8 cellular contexts compared by ENCODE assay signal in the genomic region with DNA sequence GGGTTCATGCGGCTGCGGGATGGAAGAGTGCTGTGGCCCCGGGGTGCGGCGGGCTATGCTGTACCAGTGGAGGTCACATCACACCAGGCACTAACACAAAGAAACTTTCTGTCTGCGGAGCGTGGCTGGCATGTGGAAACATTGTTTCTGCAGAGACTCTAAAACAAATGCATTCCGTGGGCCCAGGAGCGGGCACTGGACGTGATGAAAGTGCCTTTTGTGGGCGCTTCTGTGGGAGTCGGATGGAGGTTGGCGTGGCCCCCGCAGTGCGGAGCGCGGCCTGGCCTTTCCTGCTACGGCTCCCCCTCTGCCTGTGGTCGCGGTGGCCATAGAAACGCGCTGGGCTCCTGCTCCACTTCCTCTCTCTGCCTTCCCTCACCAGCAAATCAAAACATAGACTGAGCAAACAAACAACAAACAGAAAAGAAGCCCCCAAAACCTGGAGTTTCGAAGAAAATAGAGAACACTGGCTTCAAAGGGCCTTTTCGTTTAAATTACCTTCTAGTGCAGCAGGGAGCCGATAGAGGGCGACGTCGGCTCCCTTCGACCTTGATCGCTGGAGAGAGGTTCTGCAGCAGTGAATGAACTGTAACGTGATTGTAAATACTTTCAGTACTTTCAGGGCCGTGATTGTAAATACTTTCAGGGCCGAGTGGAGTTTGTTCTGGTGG. TPM values are rescaled to one million over a fixed set of nuclear protein-coding genes. Genes with fewer than 3 reads are reported as not detected.
A peak's percentile ranks its signal among the peaks of the same experiment; 100 is the strongest.
DNase-seq lines count a peak whose midpoint lies in the region; ATAC-seq, FAIRE-seq and TF ChIP-seq lines count a peak whose summit lies in the region.

No MANE protein-coding gene starts in this region.

- H3K4me3 Mint-ChIP-seq in naive thymus-derived CD8-positive, alpha-beta T cell, result peak overlapping the region; percentile 72 to 90 (median 82)

- 75 to 76% methylated on average over 33 of the region's 33 CpGs for WGBS in GM23248 (ENCODE audit: low coverage in 1 of 2, low lambda C conversion rate in 2 of 2, missing lambda C conversion rate in 2 of 2), 2 experiments
- 63% methylated on average over 33 of the region's 33 CpGs; no CpG with 5 or more reads in 1 of the 2 experiments for WGBS in H1 (ENCODE audit: extremely low coverage in 1 of 2, insufficient coverage in 1 of 2, insufficient read length in 1 of 2, insufficient replicate concordance in 2 of 2, low coverage in 1 of 2, low lambda C conversion rate in 2 of 2, missing lambda C conversion rate in 1 of 2), 2 experiments
- 49% methylated on average over 33 of the region's 33 CpGs for WGBS in thymus

- POLR2A ChIA-PET in H1 (lab: Charles Lee; ENCODE audit: partially characterized antibody), result no interaction called here
- POLR2A ChIA-PET in naive thymus-derived CD8-positive, alpha-beta T cell (lab: Charles Lee), result interaction anchor here (0.6 kb wide), 1 partner anchor 197 kb away, joined by 3 read pairs; no protein-coding TSS in a partner anchor

- H3K4me1 ChIP-seq in GM23248 (ENCODE audit: insufficient read depth), result no peaks in the 10 kb centered on the region
- H3K4me1 ChIP-seq in H1 (replicated peaks in 1 of 4; ENCODE audit: control insufficient read depth in 3 of 4, insufficient read depth in 4 of 4, low read length in 3 of 4), result peaks cover 4 to 16% (median 14%) of the 10 kb centered on the region in 4 experiments
- H3K4me1 ChIP-seq in thymus (ENCODE audit: control insufficient read depth, insufficient read depth, low read length), result no peaks in the 10 kb centered on the region

- 0 out of 2 replicates have a peak overlapping the region, but pooled peaks have one; percentile 12 for H2BK5ac ChIP-seq in H1 (ENCODE audit: low read depth, low read length)

- H3K18ac ChIP-seq in H1 (ENCODE audit: extremely low read depth, low read length), result peak overlapping the region; percentile 28; the same call in 1 of the 2 replicates

- H2BK12ac ChIP-seq in H1 (ENCODE audit: low read depth, low read length), result no peak overlapping the region

- peak overlapping the region; percentile 19; the same call in 1 of the 2 replicates for H2AFZ ChIP-seq in GM23248
- H2AFZ ChIP-seq in H1 (ENCODE audit: low read length), result no peak overlapping the region

- no peak overlapping the region for H4K8ac ChIP-seq in H1 (ENCODE audit: extremely low read depth, insufficient read depth, low read length)

- H3K9ac ChIP-seq in GM23248 (no peak overlapping the region), H1 (replicated peaks in 1 of 4; ENCODE audit: extremely low read depth in 1 of 4, low read depth in 3 of 4, low read length in 3 of 4) (no peak overlapping the region; a peak in 1 of 7 replicates)

- peak; percentile 53 to 72 for TF ChIP-seq RAD21 in H1 (IDR thresholded peaks at IDR 0.05 in 1 of 2, conservative IDR thresholded peaks at IDR 0.05 in 1 of 2; ENCODE audit: low read depth in 2 of 2, low read length in 2 of 2)

- H3K27ac Mint-ChIP-seq in naive thymus-derived CD8-positive, alpha-beta T cell, result peak overlapping the region; percentile 54 to 88 (median 84)

- no peaks in the 10 kb centered on the region for H3K9me3 Mint-ChIP-seq in naive thymus-derived CD8-positive, alpha-beta T cell

- peak; percentile 86 to 92 for ATAC-seq in naive thymus-derived CD8-positive, alpha-beta T cell

- no peaks in the 10 kb centered on the region for H3K27me3 Mint-ChIP-seq in naive thymus-derived CD8-positive, alpha-beta T cell

- TF ChIP-seq POLR2A in H1 (IDR thresholded peaks at IDR 0.05; ENCODE audit: control extremely low read depth in 1 of 2, low read depth in 2 of 2, low read length in 2 of 2), result no peak

- no peak overlapping the region for H2BK120ac ChIP-seq in H1 (replicated peaks; ENCODE audit: low read depth, low read length)

- H4K20me1 ChIP-seq in GM23248 (ENCODE audit: insufficient read depth), result no peaks in the 10 kb centered on the region
- no peaks in the 10 kb centered on the region for H4K20me1 ChIP-seq in H1 (replicated peaks in 1 of 2; ENCODE audit: control insufficient read depth in 1 of 2, insufficient read depth in 2 of 2, low read length in 2 of 2)

- peak; percentile 88 for FAIRE-seq in H1 (lab: Jason Lieb, UNC)

- no peaks in the 10 kb centered on the region for H3K23me2 ChIP-seq in H1 (ENCODE audit: low read depth, low read length)

- CTCF ChIA-PET in H1 (lab: Charles Lee; ENCODE audit: partially characterized antibody), result interaction anchor here (0.8 to 4.0 kb wide), 23 partner anchors 8 to 426 kb away, joined by 3 to 22 read pairs (median 4); no protein-coding TSS in a partner anchor

- H3K9me2 ChIP-seq in GM23248 (ENCODE audit: insufficient read depth), result no peaks in the 10 kb centered on the region

- H3K9me3 ChIP-seq in GM23248 (ENCODE audit: low read depth), result no peaks in the 10 kb centered on the region
- H3K9me3 ChIP-seq in H1 (ENCODE audit: insufficient read depth in 2 of 2, low read depth in 1 of 2, low read length in 1 of 2), result no peaks in the 10 kb centered on the region
- no peaks in the 10 kb centered on the region for H3K9me3 ChIP-seq in thymus (ENCODE audit: control insufficient read depth)

- H4K91ac ChIP-seq in H1 (replicated peaks; ENCODE audit: insufficient read length, low read length), result no peak overlapping the region

- H3K4me1 Mint-ChIP-seq in naive thymus-derived CD8-positive, alpha-beta T cell, result peaks cover 17 to 28% (median 21%) of the 10 kb centered on the region in 4 donors

- DNase-seq in GM23248 (peak; percentile 26), LNCaP clone FGC (ENCODE audit: low read depth) (peak; percentile 1), H1 (ENCODE audit: low read depth in 1 of 2, low spot score in 2 of 2) (peak; percentile 17 to 65), NCI-H446 treated with DMSO at 0.1 percent for 48 hours (lab: John Stamatoyannopoulos, UW) (no peak)
- DNase-seq in activated CD4-positive, alpha-beta T cell treated with anti-CD3 and anti-CD28 coated beads, Interleukin-2, amount 50 U/mL, for 24 hours (ENCODE audit: low read depth in 1 of 2, low spot score in 1 of 2), result peak; percentile 8 to 13
- DNase-seq in naive thymus-derived CD8-positive, alpha-beta T cell, result peak; percentile 18 to 70 (median 46)

- no peak overlapping the region for H3K4ac ChIP-seq in H1 (replicated peaks; ENCODE audit: insufficient read length, low read depth, low read length)

- H3K14ac ChIP-seq in H1 (ENCODE audit: insufficient read length), result no peak overlapping the region

- no peak overlapping the region for H3K27ac ChIP-seq in GM23248
- H3K27ac ChIP-seq in H1 (ENCODE audit: low read depth, low read length), result no peak overlapping the region
- no peak overlapping the region for H3K27ac ChIP-seq in thymus (ENCODE audit: low read depth)

- no peak overlapping the region for H2BK15ac ChIP-seq in H1 (ENCODE audit: low read length)

- no peak overlapping the region for H2BK20ac ChIP-seq in H1 (ENCODE audit: low read length)

- H4K5ac ChIP-seq in H1 (ENCODE audit: insufficient read length, low read depth, low read length), result no peak overlapping the region

- no peak for TF ChIP-seq EP300 in H1 (IDR thresholded peaks at IDR 0.05; ENCODE audit: borderline replicate concordance in 1 of 2, low read depth in 2 of 2, low read length in 2 of 2)

- H3F3A ChIP-seq in GM23248 (ENCODE audit: insufficient read depth), result no peaks in the 10 kb centered on the region

- H3K27me3 ChIP-seq in GM23248 (replicated peaks; ENCODE audit: insufficient read depth) (no peaks in the 10 kb centered on the region), H1 (replicated peaks in 1 of 4; ENCODE audit: control insufficient read depth in 3 of 4, extremely low read depth in 1 of 4, insufficient read depth in 3 of 4, low read length in 3 of 4) (no peaks in the 10 kb centered on the region), thymus (ENCODE audit: control insufficient read depth, insufficient read depth) (no peaks in the 10 kb centered on the region)

- H3K79me1 ChIP-seq in H1 (ENCODE audit: low read depth, low read length), result no peaks in the 10 kb centered on the region

- peaks cover 0 to 2% (median 2%) of the 10 kb centered on the region in 3 donors for H3K36me3 Mint-ChIP-seq in naive thymus-derived CD8-positive, alpha-beta T cell

- H3K4me3 ChIP-seq in GM23248, result no peak overlapping the region
- H3K4me3 ChIP-seq in LNCaP clone FGC (ENCODE audit: low read depth, low read length), result no peak overlapping the region
- no peak overlapping the region for H3K4me3 ChIP-seq in H1 (ENCODE audit: extremely low read depth in 1 of 4, insufficient read depth in 2 of 4, low read depth in 3 of 4, low read length in 4 of 4)
- peak overlapping the region; percentile 17 for H3K4me3 ChIP-seq in thymus (ENCODE audit: low read length)

- H3K23ac ChIP-seq in H1 (ENCODE audit: insufficient read length), result no peak overlapping the region

- no peak overlapping the region for H2AK5ac ChIP-seq in H1 (ENCODE audit: low read depth, low read length)

- TF ChIP-seq CTCF in GM12872 (IDR thresholded peaks at IDR 0.05; ENCODE audit: insufficient read depth, low read depth, low read length) (peak; percentile 77), LNCaP clone FGC (IDR thresholded peaks at IDR 0.05; ENCODE audit: control insufficient read depth, extremely low read depth, insufficient read depth) (peak; percentile 66), H1 (IDR thresholded peaks at IDR 0.05; ENCODE audit: control extremely low read depth in 1 of 3, insufficient read depth in 1 of 3, low read depth in 1 of 3, low read length in 3 of 3) (peak; percentile 64 to 81 (median 77))

- H3K36me3 ChIP-seq in GM23248 (ENCODE audit: low read depth) (no peaks in the 10 kb centered on the region), H1 (ENCODE audit: control insufficient read depth in 2 of 4, insufficient read depth in 4 of 4, low read length in 3 of 4) (peaks cover 0 to 23% (median 2%) of the 10 kb centered on the region in 4 experiments; a peak in 3 of 8 replicates), thymus (ENCODE audit: control insufficient read depth, insufficient read depth) (no peaks in the 10 kb centered on the region)

- H3K79me2 ChIP-seq in GM23248 (ENCODE audit: insufficient read depth) (no peaks in the 10 kb centered on the region), H1 (ENCODE audit: control insufficient read depth in 1 of 2, insufficient read depth in 2 of 2, low read length in 2 of 2) (no peaks in the 10 kb centered on the region)

- H3K56ac ChIP-seq in H1 (replicated peaks; ENCODE audit: insufficient read length, low read depth, low read length), result no peak overlapping the region

- in situ Hi-C loops in GM23248 (cut with MboI), result no loop called here

- no peak overlapping the region for H3K4me2 ChIP-seq in GM23248 (ENCODE audit: unreplicated experiment)
- H3K4me2 ChIP-seq in H1 (ENCODE audit: insufficient read depth in 1 of 2, low read depth in 2 of 2, low read length in 2 of 2), result peak overlapping the region in 1 of 2 experiments; percentile 2; a peak in 1 of 4 replicates

RNA-seq across cellular contexts. Expression of a gene that starts 51.4 kb away (rescaled TPM):
- 0.11 and 0.13 TPM in 2 replicates for total RNA-seq in GM23248 (2014; rRNA removed; shearing (Covaris generic))
- polyA plus RNA-seq in GM23248 (2016; fragmentation: Nextera tagmentation; extraction: Ambion mirVana) (0.19 and 0.22 TPM in 2 replicates), H1 (2011; rRNA removed) (12.5 and 16.3 TPM in 2 replicates), thymus (1.4 TPM)
- 58.1 and 66.4 TPM in 2 replicates for total RNA-seq in H1 (2021; fragmentation: NEBNext Ultra II Directional; extraction: Animal tissue kit (Norgen Biotek cat#: 25700))
- 20.7 TPM for polyA plus RNA-seq in H1 (2011; cell fraction: cytosol; rRNA removed)
- polyA plus RNA-seq in H1 (2011; cell fraction: nucleus; rRNA removed), result 28.7 TPM
- polyA plus RNA-seq in H1 (2012, experiment 1 of 2), result 24.5 to 33.7 TPM (median 26.6 TPM) in 4 replicates
- polyA plus RNA-seq in H1 (2012, experiment 2 of 2), result 2.2 TPM
- polyA plus RNA-seq in H1 (2013, experiment 1 of 2), result 86.6 TPM
- 77.4 TPM for polyA plus RNA-seq in H1 (2013, experiment 2 of 2)
- 63.7 and 65.0 TPM in 2 replicates for polyA minus RNA-seq in H1 (2011; rRNA and poly(A)+ RNA removed)
- 30.3 TPM for polyA minus RNA-seq in H1 (2011; cell fraction: cytosol; rRNA and poly(A)+ RNA removed)
- 42.4 TPM for polyA minus RNA-seq in H1 (2011; cell fraction: nucleus; rRNA and poly(A)+ RNA removed)
- total RNA-seq in naive thymus-derived CD8-positive, alpha-beta T cell, result 1 to 10 TPM; 8.0 to 9.4 TPM
- polyA plus RNA-seq in naive thymus-derived CD8-positive, alpha-beta T cell, result 1 to 10 TPM in 2 of 3 donors, under 1 TPM in 1; 0.46 to 1.4 (median 1.0) TPM
